ENCODE assay signal across 8 cellular contexts in the genomic region with DNA sequence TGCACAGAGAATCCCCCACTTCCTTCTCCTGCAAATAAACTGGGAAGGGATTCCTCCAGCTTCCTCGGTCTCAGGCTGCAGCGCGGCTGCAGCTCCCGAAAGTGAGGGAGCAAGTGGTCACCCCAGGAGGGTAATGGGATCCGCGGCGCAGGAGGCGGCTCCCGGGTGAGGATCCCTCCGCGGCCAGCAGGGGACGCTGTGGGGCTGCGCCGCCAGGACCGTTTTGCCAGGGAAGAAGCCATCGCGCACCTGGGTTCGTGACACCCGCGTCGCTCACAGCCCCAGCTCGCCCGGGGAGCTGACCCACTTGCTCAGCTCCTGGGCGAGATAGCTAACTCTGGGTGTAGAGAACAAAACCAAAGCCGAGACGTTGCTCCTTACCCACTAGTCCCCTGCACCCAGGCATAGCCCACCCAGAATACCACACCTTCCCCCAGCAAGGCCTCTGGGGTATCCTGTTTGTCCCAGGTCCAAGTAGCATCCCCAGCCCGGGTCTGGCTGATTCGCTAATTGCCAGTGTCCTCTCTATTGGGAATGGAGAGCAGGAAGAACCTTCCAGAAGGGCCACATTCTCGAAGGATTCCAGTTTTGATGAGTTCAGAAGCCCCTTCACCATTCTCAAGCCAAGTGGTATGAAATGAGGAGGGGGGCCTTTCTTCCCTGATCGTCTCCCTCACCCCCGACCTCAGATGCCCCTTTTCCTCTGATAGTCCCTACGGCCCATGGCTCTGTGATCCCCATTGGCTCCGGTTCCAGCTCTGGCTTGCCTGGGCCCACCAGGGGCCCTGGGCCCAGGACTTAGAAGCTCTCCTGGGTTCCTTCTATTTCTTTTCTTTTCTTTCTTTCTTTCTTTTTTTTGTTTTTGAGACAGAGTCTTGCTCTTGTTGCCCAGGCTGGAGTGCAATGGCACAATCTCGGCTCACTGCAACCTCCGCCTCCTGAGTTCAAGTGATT. TPM values are rescaled to one million over a fixed set of nuclear protein-coding genes. Genes with fewer than 3 reads are reported as not detected.
DNase-seq lines count a peak whose midpoint lies in the region; ATAC-seq and TF ChIP-seq lines count a peak whose summit lies in the region.

No MANE protein-coding gene starts in this region.

- H3K4me3 ChIP-seq in SJSA1 (no peak overlapping the region), prostate gland (no peak overlapping the region), uterus (no peak overlapping the region)

- ATAC-seq in Right ventricle myocardium inferior (peak; percentile 38), GM21786 (IDR thresholded peaks at IDR 0.05; ENCODE audit: unreplicated experiment) (no peak)

- 22% methylated on average over 35 of the region's 35 CpGs for WGBS in prostate gland

- peak; percentile 98 for TF ChIP-seq RAD21 in Ishikawa (IDR thresholded peaks at IDR 0.05; ENCODE audit: low read depth)

- peaks cover 41% of the 10 kb centered on the region for H3K4me1 ChIP-seq in SJSA1 (replicated peaks)
- H3K4me1 ChIP-seq in prostate gland (replicated peaks) = peaks cover 7% of the 10 kb centered on the region
- H3K4me1 ChIP-seq in uterus = peaks cover 0 to 3% of the 10 kb centered on the region in 2 donors

- H3K27ac ChIP-seq in SJSA1 (no peak overlapping the region), prostate gland (no peak overlapping the region), uterus (no peak overlapping the region)

- TF ChIP-seq POLR2A in prostate gland (IDR thresholded peaks at IDR 0.05) = no peak
- peak in 1 of 2 donors; percentile 23 for TF ChIP-seq POLR2A in uterus (IDR thresholded peaks at IDR 0.05)

- peak; percentile 99 for TF ChIP-seq CTCF in prostate gland (IDR thresholded peaks at IDR 0.05)
- TF ChIP-seq CTCF in uterus (IDR thresholded peaks at IDR 0.05) = peak; percentile 99 to 100 (median 100)

- H3K36me3 ChIP-seq in SJSA1 (no peaks in the 10 kb centered on the region), prostate gland (no peaks in the 10 kb centered on the region), uterus (no peaks in the 10 kb centered on the region)

- TF ChIP-seq EP300 in Ishikawa (IDR thresholded peaks at IDR 0.05; ENCODE audit: borderline replicate concordance) = no peak

- H3K27me3 ChIP-seq in SJSA1 (replicated peaks) (no peaks in the 10 kb centered on the region), prostate gland (replicated peaks; ENCODE audit: insufficient read depth) (no peaks in the 10 kb centered on the region), uterus (no peaks in the 10 kb centered on the region)

- H3K9me3 ChIP-seq in SJSA1 (replicated peaks) = no peaks in the 10 kb centered on the region; the same call in 1 of the 2 replicates
- H3K9me3 ChIP-seq in prostate gland = no peaks in the 10 kb centered on the region
- H3K9me3 ChIP-seq in uterus = no peaks in the 10 kb centered on the region

- peak; percentile 87 for DNase-seq in GM03348 (ENCODE audit: low spot score)
- DNase-seq in SJSA1 (ENCODE audit: low read depth in 1 of 2, low spot score in 2 of 2) = peak; percentile 78 to 80
- peak; percentile 56 to 75 (median 67) for DNase-seq in activated naive CD4-positive, alpha-beta T cell (lab: John Stamatoyannopoulos, UW)
- peak; percentile 88 for DNase-seq in Right ventricle myocardium inferior (ENCODE audit: missing footprints)
- DNase-seq in prostate gland (ENCODE audit: low spot score) = no peak
- DNase-seq in uterus = peak; percentile 68 to 79

- intact Hi-C loops in Right ventricle myocardium inferior (cut with DNase I) (loop anchor here (1.0 to 2.0 kb wide), 3 partner anchors 24 to 101 kb away; no protein-coding TSS in a partner anchor), prostate gland (cut with DNase I) (loop anchor here (5.0 kb wide), 1 partner anchor 194 kb away; no protein-coding TSS in a partner anchor), uterus (cut with DNase I; ENCODE audit: low total_unique reads) (no loop called here)

TF ChIP-seq in Ishikawa, 13 proteins besides CTCF, POLR2A, EP300 and RAD21:
- no peak for TF ChIP-seq EGR1 (IDR thresholded peaks at IDR 0.05)
- TF ChIP-seq NFIC (IDR thresholded peaks at IDR 0.05) = no peak
- peak; percentile 64; the same call in 1 of the 2 replicates for TF ChIP-seq YY1 (IDR thresholded peaks at IDR 0.05; ENCODE audit: low read depth)
- TF ChIP-seq MAX (IDR thresholded peaks at IDR 0.05) = 0 out of 2 replicates have a peak, but pooled peaks have one; percentile 19
- TF ChIP-seq ZBTB7A (IDR thresholded peaks at IDR 0.05; ENCODE audit: low read depth) = peak; percentile 52; the same call in 1 of the 2 replicates
- no peak for TF ChIP-seq CREB1 (IDR thresholded peaks at IDR 0.05; ENCODE audit: low read depth)
- TF ChIP-seq TEAD4 (IDR thresholded peaks at IDR 0.05) = no peak
- TF ChIP-seq TCF12 (IDR thresholded peaks at IDR 0.05; ENCODE audit: low read depth) = peak; percentile 22; the same call in 1 of the 2 replicates
- no peak for TF ChIP-seq CEBPB (IDR thresholded peaks at IDR 0.05)

RNA-seq across cellular contexts. Expression of gene CYGB, which starts 14.1 kb away (rescaled TPM):
- 4.4 and 5.2 TPM in 2 replicates for total RNA-seq in SJSA1 (2014; rRNA removed; shearing (Covaris generic))
- 38.2 TPM for total RNA-seq in Right ventricle myocardium inferior
- 10 to 100 TPM in 1 of 2 donors, 1 to 10 TPM in 1; 7.0 to 13.8 TPM for total RNA-seq in prostate gland
- total RNA-seq in uterus = 10 to 100 TPM in 2 of 4 donors, 1 to 10 TPM in 2; 7.8 to 33.2 (median 19.8) TPM

RNA-seq across cellular contexts. Expression of gene PRCD, which starts 16.5 kb away (rescaled TPM):
- total RNA-seq in SJSA1 (2014; rRNA removed; shearing (Covaris generic)) = 0.13 TPM in 1 of 2 replicates, not detected in the other
- 3.4 TPM for total RNA-seq in Right ventricle myocardium inferior
- total RNA-seq in prostate gland = under 1 TPM; 0.36 to 0.85 TPM
- total RNA-seq in uterus = 10 to 100 TPM in 1 of 4 donors, under 1 TPM in 2, not detected in 1; 0.26 to 13.4 (median 0.69) TPM

RNA-seq across cellular contexts. Expression of gene RHBDF2, which starts 22.1 kb away (rescaled TPM):
- total RNA-seq in SJSA1 (2014; rRNA removed; shearing (Covaris generic)) = 5.8 and 9.2 TPM in 2 replicates
- total RNA-seq in Right ventricle myocardium inferior (17.9 TPM), prostate gland (10 to 100 TPM; 29.9 to 31.1 TPM), uterus (10 to 100 TPM in 2 of 4 donors, 1 to 10 TPM in 2; 3.8 to 26.1 (median 8.4) TPM)

RNA-seq across cellular contexts. Expression of gene AANAT, which starts 56.0 kb away (rescaled TPM):
- total RNA-seq in SJSA1 (2014; rRNA removed; shearing (Covaris generic)) = not detected in 2 replicates
- total RNA-seq in Right ventricle myocardium inferior (not detected), prostate gland (not detected), uterus (not detected)
